8 cellular contexts compared by ENCODE assay signal in the genomic region with DNA sequence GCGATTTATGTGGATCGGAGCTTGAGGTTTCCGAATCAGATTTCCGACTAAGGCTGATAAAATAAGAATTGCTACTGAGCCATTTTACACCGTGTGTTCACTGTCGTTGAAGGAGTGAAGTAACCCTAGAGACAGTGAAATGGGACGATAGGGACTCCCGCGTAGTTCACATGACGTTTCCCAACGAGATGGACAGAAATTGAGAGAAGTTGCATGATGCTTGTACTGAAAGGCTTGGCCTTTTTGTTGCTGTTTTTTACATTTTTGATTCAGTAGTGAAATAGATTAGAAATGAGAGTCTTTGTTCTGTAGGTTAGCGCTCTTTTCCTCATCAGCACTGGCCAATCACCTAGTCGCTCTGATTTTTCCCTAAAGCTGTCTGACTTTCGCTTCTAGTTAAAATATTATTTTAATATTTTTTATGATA. TPM values are rescaled to one million over a fixed set of nuclear protein-coding genes. Genes with fewer than 3 reads are reported as not detected.
DNase-seq lines count a peak whose midpoint lies in the region; ATAC-seq, FAIRE-seq and TF ChIP-seq lines count a peak whose summit lies in the region.

No MANE protein-coding gene starts in this region.

- peaks cover 46% of the 10 kb centered on the region for H3K4me1 Mint-ChIP-seq in activated T-cell treated with anti-CD3 and anti-CD28 coated beads, Interleukin-2, amount 50 U/mL, for 24 hours (ENCODE audit: low read depth)
- peaks cover 30% of the 10 kb centered on the region for H3K4me1 Mint-ChIP-seq in activated naive CD8-positive, alpha-beta T cell treated with anti-CD3 and anti-CD28 coated beads for 36 hours

- H3K4me1 ChIP-seq in kidney (ENCODE audit: control insufficient read depth in 1 of 2, insufficient read depth in 1 of 2, low read depth in 1 of 2, low read length in 2 of 2) (peaks cover 0 to 12% of the 10 kb centered on the region in 2 donors), testis (peaks cover 27% of the 10 kb centered on the region)

- intact Hi-C loops in kidney (cut with DNase I) = no loop called here
- intact Hi-C loops in testis (cut with DNase I; ENCODE audit: low total_unique reads) = no loop called here

- H3K4me3 Mint-ChIP-seq in activated T-cell treated with anti-CD3 and anti-CD28 coated beads, Interleukin-2, amount 50 U/mL, for 24 hours = peak overlapping the region; percentile 96
- H3K4me3 Mint-ChIP-seq in activated naive CD8-positive, alpha-beta T cell treated with anti-CD3 and anti-CD28 coated beads for 36 hours = peak overlapping the region; percentile 98

- ATAC-seq in GM19328 (IDR thresholded peaks at IDR 0.05; ENCODE audit: unreplicated experiment) = no peak

- H3K4me3 ChIP-seq in kidney (ENCODE audit: low read length in 2 of 2) (peak overlapping the region; percentile 91 to 97), testis (peak overlapping the region; percentile 86 to 100)

- H3K9me3 ChIP-seq in kidney (ENCODE audit: control insufficient read depth in 1 of 2, low read length in 2 of 2) (no peaks in the 10 kb centered on the region), testis (no peaks in the 10 kb centered on the region)

- H3K36me3 ChIP-seq in kidney (ENCODE audit: control insufficient read depth in 1 of 2, insufficient read depth in 2 of 2, low read length in 2 of 2) = no peaks in the 10 kb centered on the region
- no peaks in the 10 kb centered on the region for H3K36me3 ChIP-seq in testis (ENCODE audit: low read depth, missing control alignments)

- H3K9ac ChIP-seq in kidney (ENCODE audit: low read length in 2 of 2) = peak overlapping the region; percentile 86 to 93

- no peaks in the 10 kb centered on the region for H3K9me3 Mint-ChIP-seq in activated T-cell treated with anti-CD3 and anti-CD28 coated beads, Interleukin-2, amount 50 U/mL, for 24 hours
- no peaks in the 10 kb centered on the region for H3K9me3 Mint-ChIP-seq in activated naive CD8-positive, alpha-beta T cell treated with anti-CD3 and anti-CD28 coated beads for 36 hours

- FAIRE-seq in kidney (lab: Jason Lieb, UNC) = no peak

- no peak for TF ChIP-seq POLR2A in testis (IDR thresholded peaks at IDR 0.05)

- H3K27ac Mint-ChIP-seq in activated T-cell treated with anti-CD3 and anti-CD28 coated beads, Interleukin-2, amount 50 U/mL, for 24 hours = peak overlapping the region; percentile 95
- H3K27ac Mint-ChIP-seq in activated naive CD8-positive, alpha-beta T cell treated with anti-CD3 and anti-CD28 coated beads for 36 hours = peak overlapping the region; percentile 95

- TF ChIP-seq CTCF in kidney (IDR thresholded peaks at IDR 0.05; ENCODE audit: borderline replicate concordance, extremely low read depth, insufficient read depth) = no peak
- no peak for TF ChIP-seq CTCF in testis (IDR thresholded peaks at IDR 0.05)

- H3K36me3 Mint-ChIP-seq in activated T-cell treated with anti-CD3 and anti-CD28 coated beads, Interleukin-2, amount 50 U/mL, for 24 hours (ENCODE audit: low read depth) = peaks cover 40% of the 10 kb centered on the region
- peaks cover 28% of the 10 kb centered on the region for H3K36me3 Mint-ChIP-seq in activated naive CD8-positive, alpha-beta T cell treated with anti-CD3 and anti-CD28 coated beads for 36 hours

- 1% methylated on average over 14 of the region's 14 CpGs for WGBS in testis, 2 donors

- H3K27me3 ChIP-seq in testis = no peaks in the 10 kb centered on the region

- H3K27me3 Mint-ChIP-seq in activated T-cell treated with anti-CD3 and anti-CD28 coated beads, Interleukin-2, amount 50 U/mL, for 24 hours = no peaks in the 10 kb centered on the region
- H3K27me3 Mint-ChIP-seq in activated naive CD8-positive, alpha-beta T cell treated with anti-CD3 and anti-CD28 coated beads for 36 hours = no peaks in the 10 kb centered on the region

- no peak for DNase-seq in activated T-cell treated with anti-CD3 and anti-CD28 coated beads, Interleukin-2, amount 50 U/mL, for 24 hours
- DNase-seq in activated T-cell treated with anti-CD3 and anti-CD28 coated beads, Interleukin-2, amount 50 U/mL, for 48 hours = no peak
- peak; percentile 6 for DNase-seq in activated naive CD8-positive, alpha-beta T cell treated with anti-CD3 and anti-CD28 coated beads for 36 hours
- no peak for DNase-seq in kidney
- no peak for DNase-seq in testis
- DNase-seq in NOMO-1 treated with dmso at 0.1 percent for 144 hours (lab: John Stamatoyannopoulos, UW; ENCODE audit: unreplicated experiment) = no peak
- no peak for DNase-seq in DMS114 treated with DMSO at 0.1 percent for 48 hours (lab: John Stamatoyannopoulos, UW; ENCODE audit: unreplicated experiment)

- H3K27ac ChIP-seq in kidney (ENCODE audit: low read depth in 2 of 2, low read length in 2 of 2) = peak overlapping the region; percentile 98 to 99
- H3K27ac ChIP-seq in testis = peak overlapping the region; percentile 92 to 99

RNA-seq across cellular contexts. Expression of a gene that starts 1.3 kb away (rescaled TPM):
- total RNA-seq in activated naive CD8-positive, alpha-beta T cell treated with anti-CD3 and anti-CD28 coated beads for 36 hours = 100 to 1,000 TPM; 221 to 222 TPM
- total RNA-seq in kidney (121 TPM), testis (10 to 100 TPM; 90.4 to 95.0 TPM)
- polyA plus RNA-seq in kidney (ENCODE audit: insufficient read depth, low read depth, low replicate concordance) (66.9 TPM), testis (ENCODE audit: insufficient read depth, low read depth, low replicate concordance) (133 TPM)

RNA-seq across cellular contexts. Expression of a gene that starts 57.8 kb away (rescaled TPM):
- total RNA-seq in activated naive CD8-positive, alpha-beta T cell treated with anti-CD3 and anti-CD28 coated beads for 36 hours = 10 to 100 TPM; 24.0 to 25.2 TPM
- 15.4 TPM for total RNA-seq in kidney
- polyA plus RNA-seq in kidney (ENCODE audit: insufficient read depth, low read depth, low replicate concordance) = 9.3 TPM
- total RNA-seq in testis = 10 to 100 TPM; 15.7 to 16.9 TPM
- 24.0 TPM for polyA plus RNA-seq in testis (ENCODE audit: insufficient read depth, low read depth, low replicate concordance)
